In genomic region chr10:86863443-86863842, GRCh38 we compare ENCODE assay signal across 2 cellular contexts.
TF ChIP-seq lines count a peak whose summit lies in the region.

No MANE protein-coding gene starts in this region.

TF ChIP-seq in H1, 55 proteins besides CTCF, POLR2A, EP300 and RAD21 (continued from another document):
- TF ChIP-seq BCL11A (IDR thresholded peaks at IDR 0.05; ENCODE audit: low read depth in 2 of 2, low read length in 2 of 2): no peak
- TF ChIP-seq KDM5A (IDR thresholded peaks at IDR 0.05; ENCODE audit: low read length): no peak
- TF ChIP-seq RNF2 (IDR thresholded peaks at IDR 0.05; ENCODE audit: borderline replicate concordance, low read depth, low read length, missing control alignments, poor library complexity, severe bottlenecking): no peak
- TF ChIP-seq E2F6 (IDR thresholded peaks at IDR 0.05): no peak
- no peak for TF ChIP-seq SP1 (IDR thresholded peaks at IDR 0.05; ENCODE audit: low read depth, low read length)

TF ChIP-seq in SK-N-SH treated with all-trans-retinoic acid at 6 μM for 48 hours, 23 proteins besides CTCF, POLR2A, EP300 and RAD21 (continued from another document):
- TF ChIP-seq, protein P1, sequence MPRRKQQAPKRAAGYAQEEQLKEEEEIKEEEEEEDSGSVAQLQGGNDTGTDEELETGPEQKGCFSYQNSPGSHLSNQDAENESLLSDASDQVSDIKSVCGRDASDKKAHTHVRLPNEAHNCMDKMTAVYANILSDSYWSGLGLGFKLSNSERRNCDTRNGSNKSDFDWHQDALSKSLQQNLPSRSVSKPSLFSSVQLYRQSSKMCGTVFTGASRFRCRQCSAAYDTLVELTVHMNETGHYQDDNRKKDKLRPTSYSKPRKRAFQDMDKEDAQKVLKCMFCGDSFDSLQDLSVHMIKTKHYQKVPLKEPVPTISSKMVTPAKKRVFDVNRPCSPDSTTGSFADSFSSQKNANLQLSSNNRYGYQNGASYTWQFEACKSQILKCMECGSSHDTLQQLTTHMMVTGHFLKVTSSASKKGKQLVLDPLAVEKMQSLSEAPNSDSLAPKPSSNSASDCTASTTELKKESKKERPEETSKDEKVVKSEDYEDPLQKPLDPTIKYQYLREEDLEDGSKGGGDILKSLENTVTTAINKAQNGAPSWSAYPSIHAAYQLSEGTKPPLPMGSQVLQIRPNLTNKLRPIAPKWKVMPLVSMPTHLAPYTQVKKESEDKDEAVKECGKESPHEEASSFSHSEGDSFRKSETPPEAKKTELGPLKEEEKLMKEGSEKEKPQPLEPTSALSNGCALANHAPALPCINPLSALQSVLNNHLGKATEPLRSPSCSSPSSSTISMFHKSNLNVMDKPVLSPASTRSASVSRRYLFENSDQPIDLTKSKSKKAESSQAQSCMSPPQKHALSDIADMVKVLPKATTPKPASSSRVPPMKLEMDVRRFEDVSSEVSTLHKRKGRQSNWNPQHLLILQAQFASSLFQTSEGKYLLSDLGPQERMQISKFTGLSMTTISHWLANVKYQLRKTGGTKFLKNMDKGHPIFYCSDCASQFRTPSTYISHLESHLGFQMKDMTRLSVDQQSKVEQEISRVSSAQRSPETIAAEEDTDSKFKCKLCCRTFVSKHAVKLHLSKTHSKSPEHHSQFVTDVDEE (CRISPR knock-in tag; IDR thresholded peaks at IDR 0.05): no peak
- TF ChIP-seq, protein P2, sequence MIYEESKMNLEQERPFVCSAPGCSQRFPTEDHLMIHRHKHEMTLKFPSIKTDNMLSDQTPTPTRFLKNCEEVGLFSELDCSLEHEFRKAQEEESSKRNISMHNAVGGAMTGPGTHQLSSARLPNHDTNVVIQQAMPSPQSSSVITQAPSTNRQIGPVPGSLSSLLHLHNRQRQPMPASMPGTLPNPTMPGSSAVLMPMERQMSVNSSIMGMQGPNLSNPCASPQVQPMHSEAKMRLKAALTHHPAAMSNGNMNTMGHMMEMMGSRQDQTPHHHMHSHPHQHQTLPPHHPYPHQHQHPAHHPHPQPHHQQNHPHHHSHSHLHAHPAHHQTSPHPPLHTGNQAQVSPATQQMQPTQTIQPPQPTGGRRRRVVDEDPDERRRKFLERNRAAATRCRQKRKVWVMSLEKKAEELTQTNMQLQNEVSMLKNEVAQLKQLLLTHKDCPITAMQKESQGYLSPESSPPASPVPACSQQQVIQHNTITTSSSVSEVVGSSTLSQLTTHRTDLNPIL (CRISPR knock-in tag; IDR thresholded peaks at IDR 0.05; ENCODE audit: low read depth): no peak
- TF ChIP-seq, protein P3, sequence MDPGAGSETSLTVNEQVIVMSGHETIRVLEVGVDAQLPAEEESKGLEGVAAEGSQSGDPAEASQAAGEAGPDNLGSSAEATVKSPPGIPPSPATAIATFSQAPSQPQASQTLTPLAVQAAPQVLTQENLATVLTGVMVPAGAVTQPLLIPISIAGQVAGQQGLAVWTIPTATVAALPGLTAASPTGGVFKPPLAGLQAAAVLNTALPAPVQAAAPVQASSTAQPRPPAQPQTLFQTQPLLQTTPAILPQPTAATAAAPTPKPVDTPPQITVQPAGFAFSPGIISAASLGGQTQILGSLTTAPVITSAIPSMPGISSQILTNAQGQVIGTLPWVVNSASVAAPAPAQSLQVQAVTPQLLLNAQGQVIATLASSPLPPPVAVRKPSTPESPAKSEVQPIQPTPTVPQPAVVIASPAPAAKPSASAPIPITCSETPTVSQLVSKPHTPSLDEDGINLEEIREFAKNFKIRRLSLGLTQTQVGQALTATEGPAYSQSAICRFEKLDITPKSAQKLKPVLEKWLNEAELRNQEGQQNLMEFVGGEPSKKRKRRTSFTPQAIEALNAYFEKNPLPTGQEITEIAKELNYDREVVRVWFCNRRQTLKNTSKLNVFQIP (CRISPR knock-in tag; IDR thresholded peaks at IDR 0.05; ENCODE audit: borderline replicate concordance, low read depth): no peak
- TF ChIP-seq ZNF8 (CRISPR knock-in tag; IDR thresholded peaks at IDR 0.05): no peak
- TF ChIP-seq ZFP30 (CRISPR knock-in tag; IDR thresholded peaks at IDR 0.05): no peak
- no peak for TF ChIP-seq BACH2 (CRISPR knock-in tag; IDR thresholded peaks at IDR 0.05; ENCODE audit: borderline replicate concordance)
- TF ChIP-seq TOX (CRISPR knock-in tag; IDR thresholded peaks at IDR 0.05; ENCODE audit: borderline replicate concordance): no peak
TF ChIP-seq in SK-N-SH treated with all-trans-retinoic acid at 6 μM for 48 hours: peak in this region for 0.
